ENCODE assay signal across 20 cellular contexts in genomic region chr10:75717126-75717916, GRCh38.
DNase-seq lines count a peak whose midpoint lies in the region; ATAC-seq, FAIRE-seq and TF ChIP-seq lines count a peak whose summit lies in the region.
"Had no signal": no experiment of that assay in that cellular context is flagged by ENCODE, and none has a peak within 500 bp of the region (broad histone marks: within the 10 kb centered on the region; RNA-seq: fewer than 3 reads in every experiment).

No MANE protein-coding gene starts in this region.

- no peak overlapping the region for H3K4me2 ChIP-seq in IMR-90 (ENCODE audit: low read depth, low read length)

- H3K4me3 ChIP-seq in Caco-2 (ENCODE audit: low read depth, low read length), result no peak overlapping the region
- H3K4me3 ChIP-seq in IMR-90 (ENCODE audit: insufficient read depth, low read depth, low read length), result no peak overlapping the region
- no peak overlapping the region for H3K4me3 ChIP-seq in astrocyte of the spinal cord (ENCODE audit: low read depth, low read length)
- H3K4me3 ChIP-seq: spleen had no signal

- no peaks in the 10 kb centered on the region for H3K9me1 ChIP-seq in IMR-90 (ENCODE audit: insufficient read depth, low read length)

- no peak overlapping the region for H2AK5ac ChIP-seq in IMR-90 (ENCODE audit: low read depth, low read length)

- no peak for TF ChIP-seq POLR2A in IMR-90 (IDR thresholded peaks at IDR 0.05; ENCODE audit: low read depth, low read length)

- WGBS in IMR-90 (ENCODE audit: extremely low coverage in 2 of 2, insufficient read length in 1 of 2), 2 experiments, result 56% methylated on average over 3 of the region's 10 CpGs; no CpG with 5 or more reads in 1 of the 2 experiments

- H3K9me3 ChIP-seq in Caco-2 (no peaks in the 10 kb centered on the region), IMR-90 (ENCODE audit: control insufficient read depth, insufficient read depth, low read length) (no peaks in the 10 kb centered on the region)
- H3K9me3 ChIP-seq: spleen had no signal

- CTCF ChIA-PET in Caco-2 (lab: Charles Lee) (interaction anchor here (0.7 kb wide), 1 partner anchor 587 kb away, joined by 3 read pairs; no protein-coding TSS in a partner anchor), IMR-90 (lab: Yijun Ruan, JAX) (no interaction called here)

- no peaks in the 10 kb centered on the region for H3K27me3 ChIP-seq in Caco-2 (replicated peaks; ENCODE audit: control insufficient read depth, insufficient read depth, low read length)
- peaks cover 3% of the 10 kb centered on the region; the same call in 1 of the 2 replicates for H3K27me3 ChIP-seq in IMR-90 (ENCODE audit: control insufficient read depth, insufficient read depth, low read length)
- H3K27me3 ChIP-seq: spleen had no signal

- no peak overlapping the region for H3K14ac ChIP-seq in IMR-90 (replicated peaks; ENCODE audit: low read depth, low read length)

- no peak overlapping the region for H3K18ac ChIP-seq in IMR-90 (ENCODE audit: low read depth, low read length)

- no peaks in the 10 kb centered on the region for H3K36me3 ChIP-seq in Caco-2 (ENCODE audit: control insufficient read depth, insufficient read depth, low read length)
- no peaks in the 10 kb centered on the region for H3K36me3 ChIP-seq in IMR-90 (ENCODE audit: control insufficient read depth, insufficient read depth, low read length)
- H3K36me3 ChIP-seq: spleen had no signal

- no peak overlapping the region for H3K27ac Mint-ChIP-seq in Caco-2 (ENCODE audit: unreplicated experiment)
- H3K27ac Mint-ChIP-seq: activated T-helper 17 cell treated with anti-CD3 and anti-CD28 coated beads, Interleukin-2, amount 50 U/mL, for 72 hours; natural killer cell treated with Interleukin-12 subunit alpha and Interleukin-12 subunit beta and Interleukin-15 and Interleukin-18, amount 100 ng/mL, for 72 hours had no signal

- intact Hi-C loops in Caco-2 (cut with micrococcal nuclease; ENCODE audit: unreplicated experiment) (loop anchor here (10.0 kb wide), 2 partner anchors 187 to 587 kb away; no protein-coding TSS in a partner anchor), IMR-90 (cut with micrococcal nuclease) (no loop called here)

- no peak for TF ChIP-seq RAD21 in IMR-90 (IDR thresholded peaks at IDR 0.05; ENCODE audit: low read length)

- no peak overlapping the region for H2BK5ac ChIP-seq in IMR-90 (ENCODE audit: low read depth, low read length, poor library complexity, severe bottlenecking)

- dilution Hi-C loops in IMR-90 (cut with HindIII; ENCODE audit: low sequenced_read_pairs, unreplicated experiment), result no loop called here

- H3K23ac ChIP-seq in IMR-90 (ENCODE audit: low read depth, low read length), result no peak overlapping the region

- TF ChIP-seq CTCF in Caco-2 (IDR thresholded peaks at IDR 0.05; ENCODE audit: insufficient read depth in 1 of 2, low read depth in 1 of 2, low read length in 1 of 2, severe bottlenecking in 1 of 2, unreplicated experiment in 1 of 2) (peak; percentile 15 to 41), IMR-90 (conservative IDR thresholded peaks at IDR 0.05; ENCODE audit: low read depth, low read length) (no peak), astrocyte of the spinal cord (IDR thresholded peaks at IDR 0.05; ENCODE audit: low read depth, low read length) (peak; percentile 0), D721Med (IDR thresholded peaks at IDR 0.05; ENCODE audit: insufficient read depth, missing control alignments) (no peak)

- no peak overlapping the region for H2BK120ac ChIP-seq in IMR-90 (ENCODE audit: low read depth, low read length)

- in situ Hi-C loops in IMR-90 (cut with MboI; ENCODE audit: low sequenced_read_pairs), result no loop called here
- in situ Hi-C loops in astrocyte of the spinal cord (cut with HindIII; ENCODE audit: low sequenced_read_pairs), result no loop called here

- ATAC-seq in IMR-90 (ENCODE audit: low read depth), result no peak
- ATAC-seq: activated T-helper 17 cell treated with anti-CD3 and anti-CD28 coated beads, Interleukin-2, amount 50 U/mL, for 72 hours; HCT116; natural killer cell treated with Interleukin-12 subunit alpha and Interleukin-12 subunit beta and Interleukin-15 and Interleukin-18, amount 100 ng/mL, for 72 hours had no signal

- no peak overlapping the region for H3K9ac ChIP-seq in IMR-90 (ENCODE audit: low read depth, low read length)

- DNase-seq in Caco-2, result peak in 1 of 2 experiments; percentile 12
- DNase-seq in IMR-90, result no peak
- DNase-seq in astrocyte of the spinal cord (ENCODE audit: low read depth, low spot score), result no peak
- peak; percentile 18 for DNase-seq in glomerular visceral epithelial cell (ENCODE audit: extremely low spot score)
- DNase-seq in iPS-NIHi11 (ENCODE audit: low spot score), result no peak
- no peak for DNase-seq in NCI-H524 (lab: John Stamatoyannopoulos, UW)
- no peak for DNase-seq in D721Med (ENCODE audit: insufficient read length, low spot score)
- DNase-seq in NCI-H2196 (lab: John Stamatoyannopoulos, UW; ENCODE audit: unreplicated experiment), result no peak
- DNase-seq: activated CD4-positive, alpha-beta T cell treated with anti-CD3 and anti-CD28 coated beads for 1 hour; COR-L47; effector CD8-positive, alpha-beta T cell; mesenchymal stem cell; NCI-H345; SHP77 treated with DMSO at 0.1 percent for 48 hours; spleen had no signal

- H3K4me1 Mint-ChIP-seq in Caco-2 (ENCODE audit: low read depth, unreplicated experiment), result no peaks in the 10 kb centered on the region
- H3K4me1 Mint-ChIP-seq: activated T-helper 17 cell treated with anti-CD3 and anti-CD28 coated beads, Interleukin-2, amount 50 U/mL, for 72 hours; central memory CD8-positive, alpha-beta T cell had no signal

- no peak overlapping the region for H4K5ac ChIP-seq in IMR-90 (ENCODE audit: low read depth, low read length)

- FAIRE-seq in D721Med (lab: Jason Lieb, UNC), result no peak
- FAIRE-seq: G401.6 had no signal

- no peaks in the 10 kb centered on the region for H4K20me1 ChIP-seq in IMR-90 (ENCODE audit: insufficient read depth, low read length)

- H4K91ac ChIP-seq in IMR-90 (ENCODE audit: insufficient read depth, low read depth, low read length), result no peak overlapping the region

- POLR2A ChIA-PET in Caco-2 (lab: Charles Lee) (no interaction called here), IMR-90 (lab: Charles Lee; ENCODE audit: unreplicated experiment) (no interaction called here)

- H3K27ac ChIP-seq in IMR-90 (ENCODE audit: insufficient read depth, low read length), result no peak overlapping the region
- H3K27ac ChIP-seq: spleen had no signal

- no peak overlapping the region for H3K4ac ChIP-seq in IMR-90 (ENCODE audit: low read depth, low read length)

- peak overlapping the region; percentile 14 for H2AFZ ChIP-seq in IMR-90 (replicated peaks; ENCODE audit: low read length, poor library complexity)

- BruUV-seq in Caco-2 (replicated peaks; lab: Mats Ljungman, UMichigan) (no TSS peak), IMR-90 (replicated peaks; lab: Mats Ljungman, UMichigan) (no TSS peak)

- H3K36me3 Mint-ChIP-seq in Caco-2 (ENCODE audit: insufficient read depth, unreplicated experiment), result no peaks in the 10 kb centered on the region
- H3K36me3 Mint-ChIP-seq: natural killer cell treated with Interleukin-12 subunit alpha and Interleukin-12 subunit beta and Interleukin-15 and Interleukin-18, amount 100 ng/mL, for 72 hours had no signal

- H3K4me3 Mint-ChIP-seq in Caco-2 (ENCODE audit: unreplicated experiment), result no peak overlapping the region
- H3K4me3 Mint-ChIP-seq: activated T-helper 17 cell treated with anti-CD3 and anti-CD28 coated beads, Interleukin-2, amount 50 U/mL, for 72 hours; central memory CD8-positive, alpha-beta T cell; natural killer cell treated with Interleukin-12 subunit alpha and Interleukin-12 subunit beta and Interleukin-15 and Interleukin-18, amount 100 ng/mL, for 72 hours had no signal

- H2BK20ac ChIP-seq in IMR-90 (ENCODE audit: low read depth, low read length), result no peak overlapping the region

- H2BK15ac ChIP-seq in IMR-90 (ENCODE audit: low read depth, low read length), result no peak overlapping the region

- H3K4me1 ChIP-seq in Caco-2 (no peaks in the 10 kb centered on the region), IMR-90 (ENCODE audit: control insufficient read depth, insufficient read depth, low read length) (no peaks in the 10 kb centered on the region)

- no peaks in the 10 kb centered on the region for H3K27me3 Mint-ChIP-seq in Caco-2 (ENCODE audit: insufficient read depth, unreplicated experiment)

- no peak overlapping the region for H2AK9ac ChIP-seq in IMR-90 (replicated peaks; ENCODE audit: low read depth, low read length, poor library complexity)

- H4K8ac ChIP-seq in IMR-90 (ENCODE audit: low read depth in 2 of 2, low read length in 2 of 2), result no peak overlapping the region

- H3K79me1 ChIP-seq in IMR-90 (ENCODE audit: low read depth in 1 of 2, low read length in 2 of 2), result no peaks in the 10 kb centered on the region

- no peak overlapping the region for H3K56ac ChIP-seq in IMR-90 (ENCODE audit: extremely low read depth, insufficient read depth, low read length)

- H3K9me3 Mint-ChIP-seq in Caco-2 (ENCODE audit: unreplicated experiment), result no peaks in the 10 kb centered on the region
- H3K9me3 Mint-ChIP-seq: activated T-helper 17 cell treated with anti-CD3 and anti-CD28 coated beads, Interleukin-2, amount 50 U/mL, for 72 hours; central memory CD8-positive, alpha-beta T cell; natural killer cell treated with Interleukin-12 subunit alpha and Interleukin-12 subunit beta and Interleukin-15 and Interleukin-18, amount 100 ng/mL, for 72 hours had no signal

TF ChIP-seq in IMR-90, 13 proteins besides CTCF, POLR2A, EP300 and RAD21 (continues in another document):
- TF ChIP-seq ELK1 (IDR thresholded peaks at IDR 0.05; ENCODE audit: borderline replicate concordance, low read depth, low read length) (no peak), RCOR1 (IDR thresholded peaks at IDR 0.05; ENCODE audit: insufficient replicate concordance, low read length) (no peak), MAZ (IDR thresholded peaks at IDR 0.05; ENCODE audit: borderline replicate concordance, low read depth, low read length) (no peak), MAFK (IDR thresholded peaks at IDR 0.05; ENCODE audit: low read depth, low read length) (no peak), FOS (IDR thresholded peaks at IDR 0.05; ENCODE audit: low read depth, low read length) (no peak), NFE2L2 (IDR thresholded peaks at IDR 0.05; ENCODE audit: low read depth, low read length) (no peak), SMC3 (IDR thresholded peaks at IDR 0.05; ENCODE audit: low read depth, low read length) (no peak), MXI1 (IDR thresholded peaks at IDR 0.05; ENCODE audit: borderline replicate concordance, low read depth, low read length) (no peak), CHD1 (IDR thresholded peaks at IDR 0.05; ENCODE audit: low read depth, low read length) (no peak), BHLHE40 (IDR thresholded peaks at IDR 0.05; ENCODE audit: low read depth, low read length) (no peak)

Comparison
In these comparisons a context has a peak if more than half of its experiments do, and no peak if none do; other contexts are left out.
1. CTCF ChIP-seq: peak in Caco-2 (2 of 2) and astrocyte of the spinal cord (single experiment); none in IMR-90 (single experiment) and D721Med (single experiment).